22 cellular contexts compared by ENCODE assay signal in genomic region chr2:166044853-166045483, GRCh38.
DNase-seq lines count a peak whose midpoint lies in the region; ATAC-seq, FAIRE-seq and TF ChIP-seq lines count a peak whose summit lies in the region.
"Had no signal": no experiment of that assay in that cellular context is flagged by ENCODE, and none has a peak within 500 bp of the region (broad histone marks: within the 10 kb centered on the region; RNA-seq: fewer than 3 reads in every experiment).

No MANE protein-coding gene starts in this region.

- no peak overlapping the region for H3K14ac ChIP-seq in H9 (ENCODE audit: insufficient read depth, low read length)
- H3K14ac ChIP-seq in H1 (ENCODE audit: insufficient read length): no peak overlapping the region

- no peak for FAIRE-seq in H1 (lab: Jason Lieb, UNC)
- FAIRE-seq: GM12891, GM18507 had no signal

- TF ChIP-seq RAD21 in H1 (IDR thresholded peaks at IDR 0.05 in 1 of 2, conservative IDR thresholded peaks at IDR 0.05 in 1 of 2; ENCODE audit: low read depth in 2 of 2, low read length in 2 of 2) (no peak), SK-N-SH (IDR thresholded peaks at IDR 0.05; ENCODE audit: low read length) (no peak)

- H3K79me1 ChIP-seq in H9 (ENCODE audit: insufficient read depth, low read depth, low read length, poor library complexity, severe bottlenecking) (no peaks in the 10 kb centered on the region), H1 (ENCODE audit: low read depth, low read length) (no peaks in the 10 kb centered on the region)

- POLR2A ChIA-PET in H1 (lab: Charles Lee; ENCODE audit: partially characterized antibody): no interaction called here
- POLR2A ChIA-PET in SK-N-SH (lab: Yijun Ruan, JAX): no interaction called here

- H2BK5ac ChIP-seq in H9 (ENCODE audit: insufficient read length, low read length): no peak overlapping the region
- no peak overlapping the region for H2BK5ac ChIP-seq in H1 (ENCODE audit: low read depth, low read length)

- H3K36me3 ChIP-seq in H1 (ENCODE audit: control insufficient read depth in 2 of 4, insufficient read depth in 4 of 4, low read length in 3 of 4): no peaks in the 10 kb centered on the region
- H3K36me3 ChIP-seq in osteoblast (ENCODE audit: insufficient read depth, low read length): no peaks in the 10 kb centered on the region
- H3K36me3 ChIP-seq in uterus: no peaks in the 10 kb centered on the region
- no peaks in the 10 kb centered on the region for H3K36me3 ChIP-seq in SK-N-SH (replicated peaks in 1 of 2; ENCODE audit: control insufficient read depth in 1 of 2, insufficient read depth in 2 of 2, low read length in 1 of 2)
- H3K36me3 ChIP-seq: BLaER1, HAP-1 had no signal

- H3K4me2 ChIP-seq in H9 (ENCODE audit: insufficient read depth, insufficient read length, low read length) (no peak overlapping the region), H1 (ENCODE audit: insufficient read depth in 1 of 2, low read depth in 2 of 2, low read length in 2 of 2) (no peak overlapping the region; a peak in 1 of 4 replicates), osteoblast (ENCODE audit: insufficient read depth, low read length) (peak overlapping the region; percentile 49), SK-N-SH (no peak overlapping the region)
- H3K4me2 ChIP-seq: BLaER1 had no signal

- no peak overlapping the region for H3T11ph ChIP-seq in H9 (ENCODE audit: low read length)

- H3K23ac ChIP-seq in H9 (ENCODE audit: insufficient read length, low read depth, low read length) (no peak overlapping the region), H1 (ENCODE audit: insufficient read length) (no peak overlapping the region)

- no peaks in the 10 kb centered on the region for H3K27me3 Mint-ChIP-seq in H9 (ENCODE audit: low read depth)
- H3K27me3 Mint-ChIP-seq in stimulated activated memory B cell treated with anti-CD40 and anti-IgM and Interleukin-4, amounts not matched to agents 10 μg/mL and 1 μg/mL and 100 μg/mL, for 72 hours: no peaks in the 10 kb centered on the region
- H3K27me3 Mint-ChIP-seq: B cell; CD4-positive, CD25-positive, alpha-beta regulatory T cell had no signal

- TF ChIP-seq EP300 in H1 (IDR thresholded peaks at IDR 0.05; ENCODE audit: borderline replicate concordance in 1 of 2, low read depth in 2 of 2, low read length in 2 of 2): no peak
- no peak for TF ChIP-seq EP300 in SK-N-SH (IDR thresholded peaks at IDR 0.05; ENCODE audit: borderline replicate concordance in 1 of 2, low read depth in 1 of 2, low read length in 1 of 2)

- H2BK15ac ChIP-seq in H9 (ENCODE audit: low read depth, low read length) (no peak overlapping the region), H1 (ENCODE audit: low read length) (no peak overlapping the region)

- no peaks in the 10 kb centered on the region for H4K20me1 ChIP-seq in H9 (ENCODE audit: control insufficient read depth, insufficient read depth, insufficient read length)
- no peaks in the 10 kb centered on the region for H4K20me1 ChIP-seq in H1 (replicated peaks in 1 of 2; ENCODE audit: control insufficient read depth in 1 of 2, insufficient read depth in 2 of 2, low read length in 2 of 2)
- H4K20me1 ChIP-seq in osteoblast (ENCODE audit: insufficient read depth, low read length): no peaks in the 10 kb centered on the region
- no peaks in the 10 kb centered on the region for H4K20me1 ChIP-seq in SK-N-SH (ENCODE audit: insufficient read depth)
- H4K20me1 ChIP-seq: BLaER1 had no signal

- H3K4me1 Mint-ChIP-seq in H9: peaks cover 7% of the 10 kb centered on the region in 2 experiments
- H3K4me1 Mint-ChIP-seq in stimulated activated memory B cell treated with anti-CD40 and anti-IgM and Interleukin-4, amounts not matched to agents 10 μg/mL and 1 μg/mL and 100 μg/mL, for 72 hours: no peaks in the 10 kb centered on the region
- H3K4me1 Mint-ChIP-seq: B cell; CD4-positive, CD25-positive, alpha-beta regulatory T cell had no signal

- H3K9me2 ChIP-seq in SK-N-SH: no peaks in the 10 kb centered on the region

- peak overlapping the region; percentile 31 to 38 (median 36); a peak in 3 of 7 replicates for H3K27ac Mint-ChIP-seq in H9
- no peak overlapping the region for H3K27ac Mint-ChIP-seq in stimulated activated memory B cell treated with anti-CD40 and anti-IgM and Interleukin-4, amounts not matched to agents 10 μg/mL and 1 μg/mL and 100 μg/mL, for 72 hours
- H3K27ac Mint-ChIP-seq: B cell; CD4-positive, CD25-positive, alpha-beta regulatory T cell; CD8-positive, alpha-beta T cell; HFFc6 had no signal

- TF ChIP-seq CTCF in H9 (conservative IDR thresholded peaks at IDR 0.05) (no peak), H1 (IDR thresholded peaks at IDR 0.05; ENCODE audit: control extremely low read depth in 1 of 3, insufficient read depth in 1 of 3, low read depth in 1 of 3, low read length in 3 of 3) (no peak), osteoblast (IDR thresholded peaks at IDR 0.05; ENCODE audit: extremely low read depth, low read depth, low read length) (no peak), uterus (IDR thresholded peaks at IDR 0.05) (no peak), SK-N-SH (IDR thresholded peaks at IDR 0.05) (no peak)

- no peak overlapping the region for H2AFZ ChIP-seq in H9 (ENCODE audit: low read length)
- H2AFZ ChIP-seq in H1 (ENCODE audit: low read length): peak overlapping the region; percentile 83; the same call in 1 of the 2 replicates
- peak overlapping the region; percentile 16 for H2AFZ ChIP-seq in osteoblast (ENCODE audit: low read length)
- no peak overlapping the region; the same call in 1 of the 2 replicates for H2AFZ ChIP-seq in SK-N-SH (ENCODE audit: low read depth)

- H3K4me1 ChIP-seq in H9 (ENCODE audit: insufficient read depth, low read length) (no peaks in the 10 kb centered on the region), H1 (replicated peaks in 1 of 4; ENCODE audit: control insufficient read depth in 3 of 4, insufficient read depth in 4 of 4, low read length in 3 of 4) (no peaks in the 10 kb centered on the region; a peak in 2 of 7 replicates), osteoblast (ENCODE audit: insufficient read depth, low read length) (no peaks in the 10 kb centered on the region), uterus (no peaks in the 10 kb centered on the region), SK-N-SH (ENCODE audit: control insufficient read depth in 1 of 2, insufficient read depth in 2 of 2, low read depth in 1 of 2, low read length in 1 of 2) (no peaks in the 10 kb centered on the region; a peak in 2 of 4 replicates)
- H3K4me1 ChIP-seq: BLaER1 had no signal

- no peak overlapping the region for H3K4ac ChIP-seq in H9 (ENCODE audit: low read depth, low read length)
- H3K4ac ChIP-seq in H1 (replicated peaks; ENCODE audit: insufficient read length, low read depth, low read length): no peak overlapping the region

- H2AK5ac ChIP-seq in H9 (ENCODE audit: insufficient read length, low read length) (no peak overlapping the region), H1 (ENCODE audit: low read depth, low read length) (no peak overlapping the region)

- H4K91ac ChIP-seq in H9 (ENCODE audit: insufficient read length, low read depth, low read length): no peak overlapping the region
- no peak overlapping the region for H4K91ac ChIP-seq in H1 (replicated peaks; ENCODE audit: insufficient read length, low read length)

- ATAC-seq in stimulated activated memory B cell treated with anti-CD40 and anti-IgM and Interleukin-4, amounts not matched to agents 10 μg/mL and 1 μg/mL and 100 μg/mL, for 72 hours: peak; percentile 50
- ATAC-seq: CD8-positive, alpha-beta T cell had no signal

- H3K9ac ChIP-seq in H9 (ENCODE audit: extremely low read depth, insufficient read length, low read length) (no peak overlapping the region), H1 (replicated peaks in 1 of 4; ENCODE audit: extremely low read depth in 1 of 4, low read depth in 3 of 4, low read length in 3 of 4) (no peak overlapping the region), SK-N-SH (no peak overlapping the region)
- H3K9ac ChIP-seq: BLaER1 had no signal

- H2BK12ac ChIP-seq in H9 (ENCODE audit: insufficient read length, low read depth, low read length): no peak overlapping the region
- no peak overlapping the region for H2BK12ac ChIP-seq in H1 (ENCODE audit: low read depth, low read length)

- H3K79me2 ChIP-seq in H9 (ENCODE audit: insufficient read depth, low read length): no peaks in the 10 kb centered on the region
- no peaks in the 10 kb centered on the region for H3K79me2 ChIP-seq in H1 (ENCODE audit: control insufficient read depth in 1 of 2, insufficient read depth in 2 of 2, low read length in 2 of 2)
- H3K79me2 ChIP-seq in osteoblast (ENCODE audit: insufficient read depth, low read length): no peaks in the 10 kb centered on the region
- H3K79me2 ChIP-seq in SK-N-SH (ENCODE audit: insufficient read depth): no peaks in the 10 kb centered on the region

- H3K4me3 ChIP-seq in H1 (ENCODE audit: extremely low read depth in 1 of 4, insufficient read depth in 2 of 4, low read depth in 3 of 4, low read length in 4 of 4): no peak overlapping the region
- H3K4me3 ChIP-seq in osteoblast (ENCODE audit: insufficient read depth, low read length): no peak overlapping the region
- no peak overlapping the region for H3K4me3 ChIP-seq in uterus
- H3K4me3 ChIP-seq in SK-N-SH (ENCODE audit: low read depth in 2 of 2, low read length in 1 of 2): no peak overlapping the region
- H3K4me3 ChIP-seq: BLaER1, HAP-1 had no signal

- H2BK120ac ChIP-seq in H9 (ENCODE audit: low read depth, low read length, poor library complexity, severe bottlenecking) (no peak overlapping the region), H1 (replicated peaks; ENCODE audit: low read depth, low read length) (no peak overlapping the region)

- DNase-seq in H9: no peak
- no peak for DNase-seq in H1 (ENCODE audit: low read depth in 1 of 2, low spot score in 2 of 2)
- DNase-seq in osteoblast (ENCODE audit: insufficient read length, low spot score, missing footprints): no peak
- DNase-seq in uterus: no peak
- no peak for DNase-seq in NCI-H2227 treated with DMSO at 0.1 percent for 48 hours (lab: John Stamatoyannopoulos, UW)
- no peak for DNase-seq in NCI-H524 (lab: John Stamatoyannopoulos, UW)
- no peak for DNase-seq in SK-N-SH
- DNase-seq: Calu3; CD4-positive, CD25-positive, alpha-beta regulatory T cell; CD8-positive, alpha-beta T cell; DMS53; DMS79 treated with DMSO at 0.1 percent for 48 hours; GF-D8; GOT3; HFFc6 had no signal

- H3K9me3 ChIP-seq in H9 (ENCODE audit: control insufficient read depth, low read depth, low read length) (no peaks in the 10 kb centered on the region), H1 (ENCODE audit: insufficient read depth in 2 of 2, low read depth in 1 of 2, low read length in 1 of 2) (no peaks in the 10 kb centered on the region), osteoblast (ENCODE audit: low read depth, low read length) (no peaks in the 10 kb centered on the region), uterus (no peaks in the 10 kb centered on the region), SK-N-SH (no peaks in the 10 kb centered on the region)
- H3K9me3 ChIP-seq: BLaER1, HAP-1 had no signal

- no peak overlapping the region for H3K27ac ChIP-seq in H9 (ENCODE audit: insufficient read length, low read depth, low read length)
- no peak overlapping the region for H3K27ac ChIP-seq in H1 (ENCODE audit: low read depth, low read length)
- H3K27ac ChIP-seq in osteoblast (ENCODE audit: low read depth, low read length): no peak overlapping the region
- no peak overlapping the region for H3K27ac ChIP-seq in uterus
- no peak overlapping the region for H3K27ac ChIP-seq in SK-N-SH (ENCODE audit: low read depth in 2 of 2, low read length in 1 of 2)
- H3K27ac ChIP-seq: BLaER1, C4-2B had no signal

- intact Hi-C loops in uterus (cut with DNase I; ENCODE audit: low total_unique reads): no loop called here

- TF ChIP-seq POLR2A in H1 (IDR thresholded peaks at IDR 0.05; ENCODE audit: control extremely low read depth in 1 of 2, low read depth in 2 of 2, low read length in 2 of 2) (no peak), uterus (IDR thresholded peaks at IDR 0.05) (no peak)

- no peaks in the 10 kb centered on the region for H3K23me2 ChIP-seq in H9 (ENCODE audit: insufficient read length, low read depth, low read length, poor library complexity, severe bottlenecking)
- no peaks in the 10 kb centered on the region; the same call in 1 of the 2 replicates for H3K23me2 ChIP-seq in H1 (ENCODE audit: low read depth, low read length)

- H4K8ac ChIP-seq in H9 (replicated peaks; ENCODE audit: insufficient read length, low read depth, low read length): no peak overlapping the region
- no peak overlapping the region for H4K8ac ChIP-seq in H1 (ENCODE audit: extremely low read depth, insufficient read depth, low read length)

- no peaks in the 10 kb centered on the region for H3K9me3 Mint-ChIP-seq in H9
- H3K9me3 Mint-ChIP-seq in stimulated activated memory B cell treated with anti-CD40 and anti-IgM and Interleukin-4, amounts not matched to agents 10 μg/mL and 1 μg/mL and 100 μg/mL, for 72 hours: no peaks in the 10 kb centered on the region
- H3K9me3 Mint-ChIP-seq: CD4-positive, CD25-positive, alpha-beta regulatory T cell; CD8-positive, alpha-beta T cell; HFFc6 had no signal

- CTCF ChIA-PET in H1 (lab: Charles Lee; ENCODE audit: partially characterized antibody): interaction anchor here (1.3 kb wide), 1 partner anchor 13 kb away, joined by 5 read pairs; no protein-coding TSS in a partner anchor
- CTCF ChIA-PET in SK-N-SH (lab: Yijun Ruan, JAX): interaction anchor here (0.7 kb wide), 1 partner anchor 60 kb away, joined by 3 read pairs; no protein-coding TSS in a partner anchor

- no peaks in the 10 kb centered on the region for H3F3A ChIP-seq in SK-N-SH (replicated peaks; ENCODE audit: insufficient read depth)

- no peaks in the 10 kb centered on the region for H3K27me3 ChIP-seq in H9 (ENCODE audit: insufficient read depth, low read length)
- H3K27me3 ChIP-seq in H1 (replicated peaks in 1 of 4; ENCODE audit: control insufficient read depth in 3 of 4, extremely low read depth in 1 of 4, insufficient read depth in 3 of 4, low read length in 3 of 4): no peaks in the 10 kb centered on the region
- H3K27me3 ChIP-seq in osteoblast (ENCODE audit: insufficient read depth, low read length): no peaks in the 10 kb centered on the region
- no peaks in the 10 kb centered on the region for H3K27me3 ChIP-seq in uterus
- H3K27me3 ChIP-seq in SK-N-SH (ENCODE audit: insufficient read depth): no peaks in the 10 kb centered on the region
- H3K27me3 ChIP-seq: BLaER1 had no signal

- no peak overlapping the region for H3K18ac ChIP-seq in H9 (ENCODE audit: insufficient read length, low read depth, low read length)
- H3K18ac ChIP-seq in H1 (ENCODE audit: extremely low read depth, low read length): no peak overlapping the region

- H3K36me3 Mint-ChIP-seq in H9 (ENCODE audit: insufficient read depth in 1 of 3, low read depth in 3 of 3): no peaks in the 10 kb centered on the region
- no peaks in the 10 kb centered on the region for H3K36me3 Mint-ChIP-seq in stimulated activated memory B cell treated with anti-CD40 and anti-IgM and Interleukin-4, amounts not matched to agents 10 μg/mL and 1 μg/mL and 100 μg/mL, for 72 hours
- H3K36me3 Mint-ChIP-seq: CD4-positive, CD25-positive, alpha-beta regulatory T cell; CD8-positive, alpha-beta T cell had no signal

- no peak overlapping the region for H4K5ac ChIP-seq in H9 (ENCODE audit: insufficient read length, low read depth, low read length)
- H4K5ac ChIP-seq in H1 (ENCODE audit: insufficient read length, low read depth, low read length): no peak overlapping the region

- no peak overlapping the region for H3K4me3 Mint-ChIP-seq in H9
- no peak overlapping the region for H3K4me3 Mint-ChIP-seq in stimulated activated memory B cell treated with anti-CD40 and anti-IgM and Interleukin-4, amounts not matched to agents 10 μg/mL and 1 μg/mL and 100 μg/mL, for 72 hours
- H3K4me3 Mint-ChIP-seq: B cell; CD4-positive, CD25-positive, alpha-beta regulatory T cell; CD8-positive, alpha-beta T cell; HFFc6 had no signal

- H3K56ac ChIP-seq in H9 (ENCODE audit: insufficient read length, low read depth, low read length): no peak overlapping the region
- H3K56ac ChIP-seq in H1 (replicated peaks; ENCODE audit: insufficient read length, low read depth, low read length): no peak overlapping the region

- H2BK20ac ChIP-seq in H9 (ENCODE audit: low read depth, low read length, poor library complexity, severe bottlenecking): no peak overlapping the region
- H2BK20ac ChIP-seq in H1 (ENCODE audit: low read length): no peak overlapping the region

- WGBS in H9 (ENCODE audit: extremely low coverage, insufficient read length, low lambda C conversion rate): no CpG with 5 or more reads among the region's 5 CpGs
- WGBS in H1 (ENCODE audit: extremely low coverage in 1 of 2, insufficient coverage in 1 of 2, insufficient read length in 1 of 2, insufficient replicate concordance in 2 of 2, low coverage in 1 of 2, low lambda C conversion rate in 2 of 2, missing lambda C conversion rate in 1 of 2), 2 experiments: 84% methylated on average over 5 of the region's 5 CpGs; no CpG with 5 or more reads in 1 of the 2 experiments
- 70% methylated on average over 5 of the region's 5 CpGs for WGBS in SK-N-SH (ENCODE audit: low lambda C conversion rate)

Comparison
In these comparisons a context has a peak if more than half of its experiments do, and no peak if none do; other contexts are left out.
1. H2AFZ ChIP-seq: peak in H1 (single experiment) and osteoblast (single experiment); none in H9 (single experiment) and SK-N-SH (single experiment).